8 cellular contexts compared by ENCODE assay signal in the genomic region with DNA sequence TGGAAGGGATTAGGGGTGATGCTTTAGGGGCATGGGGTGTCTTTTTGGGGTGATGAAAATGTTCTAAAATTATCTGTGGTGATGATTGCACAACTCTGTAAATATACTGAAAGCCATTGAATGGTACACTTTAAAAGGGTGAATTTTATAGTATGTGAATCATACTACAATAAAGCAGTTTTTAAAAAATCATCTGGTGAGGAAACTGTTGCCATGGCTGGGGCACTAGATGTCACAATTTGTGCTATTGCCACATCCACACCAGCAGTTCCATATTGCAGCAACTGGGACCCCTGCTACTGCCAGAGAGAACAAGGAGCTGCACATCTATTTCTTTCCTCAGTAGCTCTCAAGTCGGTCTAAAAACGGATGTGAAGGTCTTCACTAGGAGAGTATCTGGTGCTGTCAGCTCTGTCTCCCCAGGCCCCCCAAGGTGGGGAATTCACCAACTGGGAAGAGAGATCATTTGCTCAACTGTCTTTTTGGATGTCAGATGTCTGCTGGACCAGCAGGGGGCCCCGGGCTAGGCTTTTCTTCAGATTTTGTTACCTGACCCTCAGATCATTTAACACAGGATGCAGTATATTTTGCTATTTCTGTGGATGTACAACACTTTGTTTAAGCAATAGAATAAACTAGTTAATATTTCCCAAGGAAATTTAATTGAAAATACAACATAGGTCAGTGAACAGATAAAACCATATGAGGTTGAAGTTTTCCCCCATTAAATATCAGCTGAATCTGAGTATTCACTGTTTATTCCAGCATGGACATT. TPM values are rescaled to one million over a fixed set of nuclear protein-coding genes. Genes with fewer than 3 reads are reported as not detected.
DNase-seq lines count a peak whose midpoint lies in the region; ATAC-seq and TF ChIP-seq lines count a peak whose summit lies in the region.

No MANE protein-coding gene starts in this region.

- intact Hi-C loops in PC-3 (cut with micrococcal nuclease) (loop anchor here (5.0 kb wide), 1 partner anchor 150 kb away; no protein-coding TSS in a partner anchor), natural killer cell (cut with micrococcal nuclease) (no loop called here)

- H3K4me3 Mint-ChIP-seq in natural killer cell = no peak overlapping the region

- CTCF ChIA-PET in PC-3 (lab: Charles Lee) = no interaction called here

- H3K4me1 Mint-ChIP-seq in natural killer cell = peaks cover 6 to 13% of the 10 kb centered on the region in 2 donors

- POLR2A ChIA-PET in PC-3 (lab: Charles Lee; ENCODE audit: unreplicated experiment) = no interaction called here

- no peaks in the 10 kb centered on the region for H4K20me1 ChIP-seq in PC-3 (ENCODE audit: low read length)

- H3K9me2 ChIP-seq in PC-3 (replicated peaks; ENCODE audit: low read length) = no peaks in the 10 kb centered on the region

- peak; percentile 29 for DNase-seq in activated naive CD4-positive, alpha-beta T cell treated with Interleukin-2 at 50 U/mL for 16 hours
- DNase-seq in activated naive CD4-positive, alpha-beta T cell treated with anti-CD3 and anti-CD28 coated beads, Interleukin-2, amount 50 U/mL, for 72 hours (ENCODE audit: low spot score in 2 of 2) = no peak
- DNase-seq in PC-3 (peak; percentile 34), astrocyte of the hippocampus (ENCODE audit: low read depth, low spot score) (peak; percentile 29), natural killer cell (no peak), NCI-H2081 treated with DMSO at 0.1 percent for 48 hours (lab: John Stamatoyannopoulos, UW) (no peak), SW 1271 (lab: John Stamatoyannopoulos, UW) (no peak), NCI-H2171 treated with DMSO at 0.1 percent for 48 hours (lab: John Stamatoyannopoulos, UW) (no peak)

- no TSS peak for BruUV-seq in PC-3 (replicated peaks; lab: Mats Ljungman, UMichigan)

- no peaks in the 10 kb centered on the region for H3K36me3 Mint-ChIP-seq in activated naive CD4-positive, alpha-beta T cell treated with anti-CD3 and anti-CD28 coated beads, Interleukin-2, amount 50 U/mL, for 72 hours
- H3K36me3 Mint-ChIP-seq in natural killer cell = no peaks in the 10 kb centered on the region

- no peak overlapping the region for H3K27ac Mint-ChIP-seq in activated naive CD4-positive, alpha-beta T cell treated with anti-CD3 and anti-CD28 coated beads, Interleukin-2, amount 50 U/mL, for 72 hours
- no peak overlapping the region for H3K27ac Mint-ChIP-seq in natural killer cell

- no peaks in the 10 kb centered on the region for H3K79me2 ChIP-seq in PC-3 (ENCODE audit: low read length)

- no peak overlapping the region for H3K4me2 ChIP-seq in PC-3 (ENCODE audit: low read length)

- no peaks in the 10 kb centered on the region for H3K4me1 ChIP-seq in PC-3 (ENCODE audit: insufficient read depth, low read length)

- H3K9me3 ChIP-seq in PC-3 (ENCODE audit: low read length) = no peaks in the 10 kb centered on the region

- H3K27me3 Mint-ChIP-seq in natural killer cell (ENCODE audit: low read depth in 2 of 2) = no peaks in the 10 kb centered on the region

- H3K4me3 ChIP-seq in PC-3 (ENCODE audit: low read length) = no peak overlapping the region

- H3K9ac ChIP-seq in PC-3 (ENCODE audit: low read length) = no peak overlapping the region

- TF ChIP-seq CTCF in PC-3 (conservative IDR thresholded peaks at IDR 0.05; ENCODE audit: low read depth, low read length) = peak; percentile 68
- TF ChIP-seq CTCF in natural killer cell (IDR thresholded peaks at IDR 0.05) = peak; percentile 45

- ATAC-seq in activated naive CD4-positive, alpha-beta T cell treated with anti-CD3 and anti-CD28 coated beads, Interleukin-2, amount 50 U/mL, for 72 hours = no peak
- ATAC-seq in PC-3 (peak; percentile 49; the same call in 1 of the 2 replicates), natural killer cell (no peak)

- no peaks in the 10 kb centered on the region for H3K36me3 ChIP-seq in PC-3 (ENCODE audit: low read depth, low read length)

- peaks cover 0 to 11% of the 10 kb centered on the region in 2 donors for H3K9me3 Mint-ChIP-seq in activated naive CD4-positive, alpha-beta T cell treated with anti-CD3 and anti-CD28 coated beads, Interleukin-2, amount 50 U/mL, for 72 hours
- H3K9me3 Mint-ChIP-seq in natural killer cell = no peaks in the 10 kb centered on the region

- H3F3A ChIP-seq in PC-3 (ENCODE audit: low read length, unreplicated experiment) = no peaks in the 10 kb centered on the region

- H2AFZ ChIP-seq in PC-3 (ENCODE audit: low read length) = no peak overlapping the region

- H3K27ac ChIP-seq in PC-3 (ENCODE audit: low read length) = no peak overlapping the region

- no peaks in the 10 kb centered on the region for H3K27me3 ChIP-seq in PC-3 (ENCODE audit: low read length)

RNA-seq across cellular contexts. Expression of gene CMYA5, which starts 13.2 kb away (rescaled TPM):
- total RNA-seq in activated naive CD4-positive, alpha-beta T cell treated with anti-CD3 and anti-CD28 coated beads, Interleukin-2, amount 50 U/mL, for 72 hours = under 1 TPM; 0.30 to 0.39 TPM
- total RNA-seq in PC-3 (2014; rRNA removed) (under 0.01 and 0.15 TPM in 2 replicates), natural killer cell (under 1 TPM; 0.53 to 0.93 (median 0.71) TPM)

Comparison
In these comparisons a context has a peak if more than half of its experiments do, and no peak if none do; other contexts are left out.
1. DNase-seq: peak in activated naive CD4-positive, alpha-beta T cell treated with Interleukin-2 at 50 U/mL for 16 hours (single experiment), PC-3 (single experiment) and astrocyte of the hippocampus (single experiment); none in activated naive CD4-positive, alpha-beta T cell treated with anti-CD3 and anti-CD28 coated beads, Interleukin-2, amount 50 U/mL, for 72 hours (0 of 2), natural killer cell (single experiment), NCI-H2081 treated with DMSO at 0.1 percent for 48 hours (single experiment), SW 1271 (0 of 2) and NCI-H2171 treated with DMSO at 0.1 percent for 48 hours (single experiment).